In genomic region chr1:64245495-64245894, GRCh38 we compare ENCODE assay signal across 9 cellular contexts. TPM values are rescaled to one million over a fixed set of nuclear protein-coding genes. Genes with fewer than 3 reads are reported as not detected.
A peak's percentile ranks its signal among the peaks of the same experiment; 100 is the strongest.
DNase-seq lines count a peak whose midpoint lies in the region; ATAC-seq and TF ChIP-seq lines count a peak whose summit lies in the region.
"Had no signal": no experiment of that assay in that cellular context is flagged by ENCODE, and none has a peak within 500 bp of the region (broad histone marks: within the 10 kb centered on the region; RNA-seq: fewer than 3 reads in every experiment).

No MANE protein-coding gene starts in this region.

- H3K4me3 ChIP-seq in choroid plexus epithelial cell (ENCODE audit: low read depth, low read length) (peak overlapping the region; percentile 23), mucosa of descending colon (no peak overlapping the region)

- H3K36me3 Mint-ChIP-seq in chondrocyte (ENCODE audit: low read depth), result no peaks in the 10 kb centered on the region

- H3K9me3 Mint-ChIP-seq in chondrocyte (ENCODE audit: low read depth), result no peaks in the 10 kb centered on the region
- H3K9me3 Mint-ChIP-seq: dendritic cell treated with granulocyte-macrophage colony-stimulating factor and Interleukin-4, amounts not matched to agents 40 ng/mL and 50 ng/mL, for 4 days had no signal

- peak; percentile 7 for DNase-seq in DMS153 (lab: John Stamatoyannopoulos, UW)
- peak; percentile 21 for DNase-seq in M059J (ENCODE audit: low read depth)
- DNase-seq in choroid plexus epithelial cell (ENCODE audit: low read depth), result no peak
- DNase-seq in mucosa of descending colon, result peak in 1 of 3 donors; percentile 20
- no peak for DNase-seq in chondrocyte (ENCODE audit: low spot score)
- DNase-seq in AML-193 (lab: John Stamatoyannopoulos, UW), result no peak
- DNase-seq in omental fat pad (ENCODE audit: low spot score), result no peak
- DNase-seq: NCI-H1930 had no signal

- peaks cover 2% of the 10 kb centered on the region for H3K27me3 Mint-ChIP-seq in chondrocyte (ENCODE audit: low read depth)

- peaks cover 47% of the 10 kb centered on the region for H3K4me1 Mint-ChIP-seq in chondrocyte (ENCODE audit: low read depth)

- TF ChIP-seq CTCF in choroid plexus epithelial cell (conservative IDR thresholded peaks at IDR 0.05; ENCODE audit: low read depth, low read length) (no peak), mucosa of descending colon (IDR thresholded peaks at IDR 0.05) (no peak), chondrocyte (IDR thresholded peaks at IDR 0.05) (no peak), omental fat pad (IDR thresholded peaks at IDR 0.05) (no peak)

- H3K4me3 Mint-ChIP-seq in chondrocyte (ENCODE audit: unreplicated experiment), result no peak overlapping the region
- H3K4me3 Mint-ChIP-seq: dendritic cell treated with granulocyte-macrophage colony-stimulating factor and Interleukin-4, amounts not matched to agents 40 ng/mL and 50 ng/mL, for 4 days had no signal

- H3K4me1 ChIP-seq in mucosa of descending colon (ENCODE audit: low read depth), result no peaks in the 10 kb centered on the region

- ATAC-seq in mucosa of descending colon, result peak; percentile 52
- no peak for ATAC-seq in omental fat pad (ENCODE audit: low FRiP score)

- intact Hi-C loops in mucosa of descending colon (cut with DNase I, micrococcal nuclease), result loop anchor here (10.0 kb wide), 2 partner anchors 571 to 631 kb away; no protein-coding TSS in a partner anchor

- H3K27ac Mint-ChIP-seq in chondrocyte (ENCODE audit: unreplicated experiment), result no peak overlapping the region
- H3K27ac Mint-ChIP-seq: dendritic cell treated with granulocyte-macrophage colony-stimulating factor and Interleukin-4, amounts not matched to agents 40 ng/mL and 50 ng/mL, for 4 days had no signal

- no peaks in the 10 kb centered on the region for H3K36me3 ChIP-seq in mucosa of descending colon (ENCODE audit: low read depth)

- H3K9me3 ChIP-seq in mucosa of descending colon, result no peaks in the 10 kb centered on the region

RNA-seq across cellular contexts. Expression of gene UBE2U, which starts 42.1 kb away (rescaled TPM):
- total RNA-seq in M059J (2014; rRNA removed; shearing (Covaris generic)), result not detected in 2 replicates
- total RNA-seq in mucosa of descending colon (not detected), chondrocyte (0.27 TPM in 1 of 3 replicates, not detected in the others), omental fat pad (not detected)

Comparison
In these comparisons a context has a peak if more than half of its experiments do, and no peak if none do; other contexts are left out.
1. DNase-seq: peak in DMS153 (single experiment) and M059J (single experiment); none in choroid plexus epithelial cell (single experiment), chondrocyte (single experiment), AML-193 (0 of 2) and omental fat pad (single experiment).